ENCODE assay signal across 1 cellular context in the genomic region with DNA sequence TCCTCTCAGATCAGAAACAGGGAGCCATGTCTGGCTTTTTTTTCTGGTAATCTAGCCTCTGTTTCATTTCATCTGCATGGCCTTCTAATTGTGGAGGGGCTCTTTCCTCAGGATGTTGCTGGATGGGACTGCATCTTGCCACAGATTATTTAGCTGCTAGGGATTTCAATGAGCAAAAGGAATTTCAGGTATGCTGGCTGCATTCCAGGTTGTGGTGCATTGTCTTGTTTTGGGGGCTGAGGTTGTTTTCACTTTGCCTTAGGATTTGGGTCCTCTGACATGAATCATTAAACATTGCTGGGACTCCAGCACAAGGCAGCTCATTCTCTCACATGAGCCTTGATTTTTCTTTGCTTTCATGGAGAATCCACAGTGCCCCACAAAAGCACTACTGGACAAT.
TF ChIP-seq lines count a peak whose summit lies in the region.

No MANE protein-coding gene starts in this region.

TF ChIP-seq in GM23338, 12 proteins besides CTCF, POLR2A, EP300 and RAD21 (continued from another document):
- TF ChIP-seq, protein P1, sequence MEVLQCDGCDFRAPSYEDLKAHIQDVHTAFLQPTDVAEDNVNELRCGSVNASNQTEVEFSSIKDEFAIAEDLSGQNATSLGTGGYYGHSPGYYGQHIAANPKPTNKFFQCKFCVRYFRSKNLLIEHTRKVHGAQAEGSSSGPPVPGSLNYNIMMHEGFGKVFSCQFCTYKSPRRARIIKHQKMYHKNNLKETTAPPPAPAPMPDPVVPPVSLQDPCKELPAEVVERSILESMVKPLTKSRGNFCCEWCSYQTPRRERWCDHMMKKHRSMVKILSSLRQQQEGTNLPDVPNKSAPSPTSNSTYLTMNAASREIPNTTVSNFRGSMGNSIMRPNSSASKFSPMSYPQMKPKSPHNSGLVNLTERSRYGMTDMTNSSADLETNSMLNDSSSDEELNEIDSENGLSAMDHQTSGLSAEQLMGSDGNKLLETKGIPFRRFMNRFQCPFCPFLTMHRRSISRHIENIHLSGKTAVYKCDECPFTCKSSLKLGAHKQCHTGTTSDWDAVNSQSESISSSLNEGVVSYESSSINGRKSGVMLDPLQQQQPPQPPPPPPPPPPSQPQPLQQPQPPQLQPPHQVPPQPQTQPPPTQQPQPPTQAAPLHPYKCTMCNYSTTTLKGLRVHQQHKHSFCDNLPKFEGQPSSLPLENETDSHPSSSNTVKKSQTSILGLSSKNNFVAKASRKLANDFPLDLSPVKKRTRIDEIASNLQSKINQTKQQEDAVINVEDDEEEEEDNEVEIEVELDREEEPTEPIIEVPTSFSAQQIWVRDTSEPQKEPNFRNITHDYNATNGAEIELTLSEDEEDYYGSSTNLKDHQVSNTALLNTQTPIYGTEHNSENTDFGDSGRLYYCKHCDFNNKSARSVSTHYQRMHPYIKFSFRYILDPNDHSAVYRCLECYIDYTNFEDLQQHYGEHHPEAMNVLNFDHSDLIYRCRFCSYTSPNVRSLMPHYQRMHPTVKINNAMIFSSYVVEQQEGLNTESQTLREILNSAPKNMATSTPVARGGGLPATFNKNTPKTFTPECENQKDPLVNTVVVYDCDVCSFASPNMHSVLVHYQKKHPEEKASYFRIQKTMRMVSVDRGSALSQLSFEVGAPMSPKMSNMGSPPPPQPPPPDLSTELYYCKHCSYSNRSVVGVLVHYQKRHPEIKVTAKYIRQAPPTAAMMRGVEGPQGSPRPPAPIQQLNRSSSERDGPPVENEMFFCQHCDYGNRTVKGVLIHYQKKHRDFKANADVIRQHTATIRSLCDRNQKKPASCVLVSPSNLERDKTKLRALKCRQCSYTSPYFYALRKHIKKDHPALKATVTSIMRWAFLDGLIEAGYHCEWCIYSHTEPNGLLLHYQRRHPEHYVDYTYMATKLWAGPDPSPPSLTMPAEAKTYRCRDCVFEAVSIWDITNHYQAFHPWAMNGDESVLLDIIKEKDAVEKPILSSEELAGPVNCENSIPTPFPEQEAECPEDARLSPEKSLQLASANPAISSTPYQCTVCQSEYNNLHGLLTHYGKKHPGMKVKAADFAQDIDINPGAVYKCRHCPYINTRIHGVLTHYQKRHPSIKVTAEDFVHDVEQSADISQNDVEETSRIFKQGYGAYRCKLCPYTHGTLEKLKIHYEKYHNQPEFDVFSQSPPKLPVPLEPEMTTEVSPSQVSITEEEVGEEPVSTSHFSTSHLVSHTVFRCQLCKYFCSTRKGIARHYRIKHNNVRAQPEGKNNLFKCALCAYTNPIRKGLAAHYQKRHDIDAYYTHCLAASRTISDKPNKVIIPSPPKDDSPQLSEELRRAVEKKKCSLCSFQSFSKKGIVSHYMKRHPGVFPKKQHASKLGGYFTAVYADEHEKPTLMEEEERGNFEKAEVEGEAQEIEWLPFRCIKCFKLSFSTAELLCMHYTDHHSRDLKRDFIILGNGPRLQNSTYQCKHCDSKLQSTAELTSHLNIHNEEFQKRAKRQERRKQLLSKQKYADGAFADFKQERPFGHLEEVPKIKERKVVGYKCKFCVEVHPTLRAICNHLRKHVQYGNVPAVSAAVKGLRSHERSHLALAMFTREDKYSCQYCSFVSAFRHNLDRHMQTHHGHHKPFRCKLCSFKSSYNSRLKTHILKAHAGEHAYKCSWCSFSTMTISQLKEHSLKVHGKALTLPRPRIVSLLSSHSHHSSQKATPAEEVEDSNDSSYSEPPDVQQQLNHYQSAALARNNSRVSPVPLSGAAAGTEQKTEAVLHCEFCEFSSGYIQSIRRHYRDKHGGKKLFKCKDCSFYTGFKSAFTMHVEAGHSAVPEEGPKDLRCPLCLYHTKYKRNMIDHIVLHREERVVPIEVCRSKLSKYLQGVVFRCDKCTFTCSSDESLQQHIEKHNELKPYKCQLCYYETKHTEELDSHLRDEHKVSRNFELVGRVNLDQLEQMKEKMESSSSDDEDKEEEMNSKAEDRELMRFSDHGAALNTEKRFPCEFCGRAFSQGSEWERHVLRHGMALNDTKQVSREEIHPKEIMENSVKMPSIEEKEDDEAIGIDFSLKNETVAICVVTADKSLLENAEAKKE (CRISPR knock-in tag; IDR thresholded peaks at IDR 0.05), result no peak
- no peak for TF ChIP-seq JUNB (IDR thresholded peaks at IDR 0.05; ENCODE audit: unreplicated experiment)
